In the genomic region with DNA sequence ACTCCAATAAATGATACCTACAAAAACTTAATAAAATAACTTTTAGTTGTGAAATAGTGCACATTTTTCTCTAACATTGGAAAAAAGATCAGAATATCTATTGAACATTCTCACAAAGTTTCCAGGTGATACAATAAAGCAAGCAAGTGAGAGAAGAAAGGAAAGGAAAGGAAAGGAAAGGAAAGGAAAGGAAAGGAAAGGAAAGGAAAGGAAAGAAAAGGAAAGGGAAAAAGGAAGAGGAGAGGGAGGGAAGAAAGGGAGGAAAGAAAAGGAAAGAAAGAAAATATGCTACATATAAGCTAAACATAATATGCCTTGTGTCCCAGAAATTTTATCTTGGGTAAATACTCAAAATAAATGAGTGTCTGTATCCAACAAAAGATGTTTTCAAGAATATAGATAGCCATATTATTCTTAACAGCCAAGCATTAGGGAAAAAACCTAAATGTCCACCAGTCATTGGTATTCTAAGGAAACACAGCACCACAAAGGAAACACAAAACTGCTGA, we compare ENCODE assay signal across 8 cellular contexts.
"Had no signal": no experiment of that assay in that cellular context is flagged by ENCODE, and none has a peak within 500 bp of the region (broad histone marks: within the 10 kb centered on the region; RNA-seq: fewer than 3 reads in every experiment).

No MANE protein-coding gene starts in this region.

- FAIRE-seq: G401.6, GM12878, GM12891, GM12892, GM18507, GM19239 had no signal

- H3K4me3 ChIP-seq: GM12878 had no signal

- DNase-seq: GDM1, GF-D8 had no signal

- ATAC-seq: GM12878 had no signal
